In the genomic region with DNA sequence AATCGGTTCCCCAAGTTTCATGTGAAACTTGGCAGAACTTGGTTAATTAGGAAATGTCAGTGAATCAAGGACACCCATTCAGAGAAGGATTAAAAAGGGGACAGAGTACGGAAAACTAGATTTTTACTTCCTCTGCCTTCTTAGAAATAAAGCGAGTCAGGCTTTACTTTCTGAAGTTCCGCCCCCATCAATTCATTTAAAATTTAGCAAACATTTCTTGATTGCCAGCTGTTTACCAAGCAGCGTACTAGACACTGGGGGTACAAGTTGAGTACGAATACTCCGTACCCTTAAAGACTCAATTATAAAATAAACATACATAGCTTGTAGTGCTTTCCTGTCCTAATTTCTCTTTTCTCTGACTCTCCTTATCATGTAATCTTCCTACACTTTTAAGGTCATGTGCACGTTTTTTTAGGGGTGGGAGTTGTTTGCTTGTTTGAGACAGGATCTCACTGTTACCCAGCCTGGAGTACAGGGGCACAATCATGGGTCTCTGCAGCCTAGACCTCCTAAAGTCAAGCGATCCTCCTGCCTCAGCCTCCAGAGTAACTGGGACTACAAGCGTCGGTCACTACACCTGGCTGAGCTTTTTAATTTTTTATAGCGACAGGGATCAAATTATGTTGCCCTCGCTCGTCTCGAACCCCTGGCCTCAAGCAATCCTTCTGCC, we compare ENCODE assay signal across 1 cellular context.
TF ChIP-seq lines count a peak whose summit lies in the region.

No MANE protein-coding gene starts in this region.

TF ChIP-seq in endothelial cell of umbilical vein, 7 proteins besides CTCF, POLR2A, EP300 and RAD21:
- TF ChIP-seq JUN (IDR thresholded peaks at IDR 0.05; ENCODE audit: borderline replicate concordance, insufficient read depth, insufficient read length, low read depth) (no peak), EZH2 (IDR thresholded peaks at IDR 0.05; ENCODE audit: borderline replicate concordance, low read depth, low read length, severe bottlenecking) (no peak), FOS (IDR thresholded peaks at IDR 0.05; ENCODE audit: borderline replicate concordance, insufficient read depth, low read length) (no peak), GATA2 (IDR thresholded peaks at IDR 0.05; ENCODE audit: insufficient read depth, insufficient read length, low read depth, low read length) (no peak), POLR2AphosphoS5 (IDR thresholded peaks at IDR 0.05; ENCODE audit: insufficient read depth, low read depth, low read length) (no peak), MYC (IDR thresholded peaks at IDR 0.05; ENCODE audit: low read depth, low read length) (no peak)
- TF ChIP-seq, protein P1, sequence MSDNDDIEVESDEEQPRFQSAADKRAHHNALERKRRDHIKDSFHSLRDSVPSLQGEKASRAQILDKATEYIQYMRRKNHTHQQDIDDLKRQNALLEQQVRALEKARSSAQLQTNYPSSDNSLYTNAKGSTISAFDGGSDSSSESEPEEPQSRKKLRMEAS (IDR thresholded peaks at IDR 0.05; ENCODE audit: insufficient read depth, insufficient read length), result no peak
